8 cellular contexts compared by ENCODE assay signal in the genomic region with DNA sequence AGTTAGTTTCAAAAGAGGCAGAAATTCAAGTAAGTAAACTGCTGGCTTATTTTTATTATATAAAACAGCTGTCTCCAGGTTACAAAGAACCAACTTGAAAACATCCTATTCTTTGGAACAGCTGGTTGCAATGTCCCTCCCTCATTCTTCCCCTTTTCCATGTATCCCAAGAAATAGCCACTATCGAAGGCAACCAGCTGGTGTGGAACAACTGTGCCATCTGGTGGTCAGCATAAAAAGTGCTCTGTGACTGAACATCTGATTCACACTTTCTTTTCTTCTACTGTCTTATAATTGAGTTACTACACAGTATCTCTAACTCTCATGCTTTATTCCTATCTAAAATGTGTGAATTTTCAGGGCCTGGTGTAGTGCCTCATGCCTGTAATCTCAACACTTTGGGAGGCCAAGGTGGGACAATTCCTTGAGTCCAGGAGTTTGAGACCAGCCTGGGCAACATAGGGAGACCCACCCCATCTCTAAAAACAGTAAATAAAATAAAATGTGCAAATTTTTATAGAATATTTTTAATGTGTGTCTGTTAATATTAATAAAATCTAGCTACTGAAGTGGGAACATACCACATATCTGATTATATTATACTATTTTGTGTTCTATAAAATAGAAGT. TPM values are rescaled to one million over a fixed set of nuclear protein-coding genes. Genes with fewer than 3 reads are reported as not detected.
DNase-seq lines count a peak whose midpoint lies in the region; ATAC-seq, FAIRE-seq and TF ChIP-seq lines count a peak whose summit lies in the region.

No MANE protein-coding gene starts in this region.

- H3K4me2 ChIP-seq in osteoblast (ENCODE audit: insufficient read depth, low read length), result no peak overlapping the region

- peaks cover 6% of the 10 kb centered on the region for H3K36me3 Mint-ChIP-seq in Calu3 (ENCODE audit: insufficient read depth, unreplicated experiment)
- H3K36me3 Mint-ChIP-seq in activated T-helper 1 cell treated with anti-CD3 and anti-CD28 coated beads, Interleukin-12 subunit alpha, Interleukin-12 subunit beta, Interleukin-2, Interleukin-4 antibody, amounts not matched to agents 30 ng/mL and 10 ng/mL and 1 ng/mL, durations not matched to agents 14 hours and 24 hours and 36 hours (ENCODE audit: low read depth), result peaks cover 2% of the 10 kb centered on the region

- H3K27me3 Mint-ChIP-seq in Calu3 (ENCODE audit: unreplicated experiment), result no peaks in the 10 kb centered on the region
- no peaks in the 10 kb centered on the region for H3K27me3 Mint-ChIP-seq in activated T-helper 1 cell treated with anti-CD3 and anti-CD28 coated beads, Interleukin-12 subunit alpha, Interleukin-12 subunit beta, Interleukin-2, Interleukin-4 antibody, amounts not matched to agents 30 ng/mL and 10 ng/mL and 1 ng/mL, durations not matched to agents 14 hours and 24 hours and 36 hours (ENCODE audit: insufficient read depth)

- no peak overlapping the region for H3K4me3 ChIP-seq in osteoblast (ENCODE audit: insufficient read depth, low read length)

- no peaks in the 10 kb centered on the region for H4K20me1 ChIP-seq in osteoblast (ENCODE audit: insufficient read depth, low read length)

- H3K4me1 ChIP-seq in osteoblast (ENCODE audit: insufficient read depth, low read length), result no peaks in the 10 kb centered on the region

- peak; percentile 83 for TF ChIP-seq CTCF in Calu3 (IDR thresholded peaks at IDR 0.05; ENCODE audit: unreplicated experiment)
- TF ChIP-seq CTCF in osteoblast (IDR thresholded peaks at IDR 0.05; ENCODE audit: extremely low read depth, low read depth, low read length), result peak; percentile 94

- H3K27me3 ChIP-seq in osteoblast (ENCODE audit: insufficient read depth, low read length), result no peaks in the 10 kb centered on the region

- no peak for ATAC-seq in HG02610 (IDR thresholded peaks at IDR 0.05; ENCODE audit: unreplicated experiment)
- ATAC-seq in HG03354 (IDR thresholded peaks at IDR 0.05; ENCODE audit: poor library complexity, severe bottlenecking, unreplicated experiment), result no peak

- no peak overlapping the region for H3K4me3 Mint-ChIP-seq in Calu3 (ENCODE audit: low read depth, unreplicated experiment)
- no peak overlapping the region for H3K4me3 Mint-ChIP-seq in activated T-helper 1 cell treated with anti-CD3 and anti-CD28 coated beads, Interleukin-12 subunit alpha, Interleukin-12 subunit beta, Interleukin-2, Interleukin-4 antibody, amounts not matched to agents 30 ng/mL and 10 ng/mL and 1 ng/mL, durations not matched to agents 14 hours and 24 hours and 36 hours

- H3K9me3 ChIP-seq in osteoblast (ENCODE audit: low read depth, low read length), result no peaks in the 10 kb centered on the region

- H3K27ac ChIP-seq in osteoblast (ENCODE audit: low read depth, low read length), result no peak overlapping the region

- no peaks in the 10 kb centered on the region for H3K36me3 ChIP-seq in osteoblast (ENCODE audit: insufficient read depth, low read length)

- intact Hi-C loops in Calu3 (cut with micrococcal nuclease; ENCODE audit: unreplicated experiment), result loop anchor here (2.0 to 10.0 kb wide), 3 partner anchors 141 to 658 kb away; no protein-coding TSS in a partner anchor
- intact Hi-C loops in activated T-helper 1 cell treated with anti-CD3 and anti-CD28 coated beads, Interleukin-12 subunit alpha, Interleukin-12 subunit beta, Interleukin-2, Interleukin-4 antibody, amounts not matched to agents 30 ng/mL and 10 ng/mL and 1 ng/mL, durations not matched to agents 14 hours and 24 hours and 36 hours (cut with micrococcal nuclease), result loop anchor here (1.0 to 10.0 kb wide), 7 partner anchors 65 to 657 kb away; a partner anchor contains a TSS

- CTCF ChIA-PET in Calu3 (lab: Charles Lee), result interaction anchor here (0.6 to 1.9 kb wide), 4 partner anchors 10 to 593 kb away, joined by 3 to 20 read pairs (median 3); a partner anchor contains a TSS

- H2AFZ ChIP-seq in osteoblast (ENCODE audit: low read length), result no peak overlapping the region

- peaks cover 39% of the 10 kb centered on the region for H3K79me2 ChIP-seq in osteoblast (ENCODE audit: insufficient read depth, low read length)

- peak; percentile 64 for DNase-seq in Calu3
- peak; percentile 56 for DNase-seq in HK-2 (ENCODE audit: unreplicated experiment)
- peak; percentile 54 for DNase-seq in NCI-H69 (lab: John Stamatoyannopoulos, UW)
- DNase-seq in activated T-helper 1 cell treated with anti-CD3 and anti-CD28 coated beads, Interleukin-12 subunit alpha, Interleukin-12 subunit beta, Interleukin-2, Interleukin-4 antibody, amounts not matched to agents 30 ng/mL and 10 ng/mL and 1 ng/mL, durations not matched to agents 14 hours and 24 hours and 36 hours (ENCODE audit: low spot score), result peak; percentile 23
- DNase-seq in frontal cortex (ENCODE audit: low spot score in 2 of 2), result peak; percentile 29 to 49
- peak; percentile 85 for DNase-seq in osteoblast (ENCODE audit: insufficient read length, low spot score, missing footprints)

- H3K4me1 Mint-ChIP-seq in Calu3 (ENCODE audit: low read depth, unreplicated experiment), result peaks cover 20% of the 10 kb centered on the region
- peaks cover 10% of the 10 kb centered on the region for H3K4me1 Mint-ChIP-seq in activated T-helper 1 cell treated with anti-CD3 and anti-CD28 coated beads, Interleukin-12 subunit alpha, Interleukin-12 subunit beta, Interleukin-2, Interleukin-4 antibody, amounts not matched to agents 30 ng/mL and 10 ng/mL and 1 ng/mL, durations not matched to agents 14 hours and 24 hours and 36 hours (ENCODE audit: low read depth)

- no peak overlapping the region for H3K27ac Mint-ChIP-seq in Calu3 (ENCODE audit: unreplicated experiment)
- H3K27ac Mint-ChIP-seq in activated T-helper 1 cell treated with anti-CD3 and anti-CD28 coated beads, Interleukin-12 subunit alpha, Interleukin-12 subunit beta, Interleukin-2, Interleukin-4 antibody, amounts not matched to agents 30 ng/mL and 10 ng/mL and 1 ng/mL, durations not matched to agents 14 hours and 24 hours and 36 hours, result no peak overlapping the region

- no peaks in the 10 kb centered on the region for H3K9me3 Mint-ChIP-seq in Calu3 (ENCODE audit: low read depth, unreplicated experiment)
- no peaks in the 10 kb centered on the region for H3K9me3 Mint-ChIP-seq in activated T-helper 1 cell treated with anti-CD3 and anti-CD28 coated beads, Interleukin-12 subunit alpha, Interleukin-12 subunit beta, Interleukin-2, Interleukin-4 antibody, amounts not matched to agents 30 ng/mL and 10 ng/mL and 1 ng/mL, durations not matched to agents 14 hours and 24 hours and 36 hours

- no TSS peak for BruUV-seq in Calu3 (replicated peaks; lab: Mats Ljungman, UMichigan)

- peak; percentile 19 for FAIRE-seq in frontal cortex (lab: Jason Lieb, UNC)

RNA-seq across cellular contexts. Expression of a gene that starts 9.6 kb away (rescaled TPM):
- total RNA-seq in Calu3 (2022), result 12.4 TPM in 2 replicates
- 12.2 and 13.1 TPM in 2 replicates for total RNA-seq in activated T-helper 1 cell treated with anti-CD3 and anti-CD28 coated beads, Interleukin-12 subunit alpha, Interleukin-12 subunit beta, Interleukin-2, Interleukin-4 antibody, amounts not matched to agents 30 ng/mL and 10 ng/mL and 1 ng/mL, durations not matched to agents 14 hours and 24 hours and 36 hours
- 24.5 TPM for total RNA-seq in frontal cortex
- total RNA-seq in osteoblast, result 9.4 and 10.3 TPM in 2 replicates

Comparison
In these comparisons a context has a peak if more than half of its experiments do, and no peak if none do; other contexts are left out.
1. DNase-seq: peak in every context shown above with its lines; median percentile 85 in osteoblast; 64 in Calu3; 56 in HK-2; 54 in NCI-H69; 39 in frontal cortex; 23 in activated T-helper 1 cell treated with anti-CD3 and anti-CD28 coated beads, Interleukin-12 subunit alpha, Interleukin-12 subunit beta, Interleukin-2, Interleukin-4 antibody, amounts not matched to agents 30 ng/mL and 10 ng/mL and 1 ng/mL, durations not matched to agents 14 hours and 24 hours and 36 hours.